ENCODE assay signal across 9 cellular contexts in genomic region chr2:127695491-127696472, GRCh38.
DNase-seq lines count a peak whose midpoint lies in the region; ATAC-seq and TF ChIP-seq lines count a peak whose summit lies in the region.
"Had no signal": no experiment of that assay in that cellular context is flagged by ENCODE, and none has a peak within 500 bp of the region (broad histone marks: within the 10 kb centered on the region; RNA-seq: fewer than 3 reads in every experiment).

No MANE protein-coding gene starts in this region.

- H3K4me3 ChIP-seq in DND-41 (ENCODE audit: low read depth in 1 of 2, low read length in 2 of 2), result no peak overlapping the region
- H3K4me3 ChIP-seq in brain microvascular endothelial cell (ENCODE audit: low read depth, low read length), result peak overlapping the region; percentile 29

- H3K27me3 ChIP-seq in DND-41 (ENCODE audit: insufficient read depth, low read length, poor library complexity), result no peaks in the 10 kb centered on the region
- no peaks in the 10 kb centered on the region for H3K27me3 ChIP-seq in brain microvascular endothelial cell (replicated peaks)

- peaks cover 9% of the 10 kb centered on the region for H3K9me3 ChIP-seq in DND-41 (ENCODE audit: insufficient read depth, low read length, severe bottlenecking)

- no peak overlapping the region for H3K4me2 ChIP-seq in DND-41 (ENCODE audit: insufficient read depth, low read length)
- H3K4me2 ChIP-seq: KMS-11 had no signal

- H3K36me3 ChIP-seq in DND-41 (ENCODE audit: insufficient read depth, low read length), result no peaks in the 10 kb centered on the region
- H3K36me3 ChIP-seq in brain microvascular endothelial cell (replicated peaks), result no peaks in the 10 kb centered on the region

- no peak overlapping the region for H2AFZ ChIP-seq in DND-41 (ENCODE audit: low read depth, low read length)

- H3K27ac ChIP-seq in DND-41 (ENCODE audit: low read length) (no peak overlapping the region), brain microvascular endothelial cell (no peak overlapping the region)
- H3K27ac ChIP-seq: KMS-11 had no signal

- DNase-seq in DND-41, result no peak
- peak; percentile 51 for DNase-seq in NCI-H82 treated with DMSO at 0.1 percent for 48 hours (lab: John Stamatoyannopoulos, UW; ENCODE audit: unreplicated experiment)
- DNase-seq in brain microvascular endothelial cell, result peak; percentile 34
- DNase-seq in inferior parietal cortex (ENCODE audit: extremely low spot score), result peak; percentile 47
- peak; percentile 51 for DNase-seq in stimulated activated CD4-positive, alpha-beta T cell treated with anti-CD3 and anti-CD28 coated beads, Interleukin-1b, Interleukin-23, amount 100 ng/mL, for 48 hours
- no peak for DNase-seq in NCI-H2029 (lab: John Stamatoyannopoulos, UW)
- no peak for DNase-seq in NCI-H146 treated with DMSO at 0.1 percent for 48 hours (lab: John Stamatoyannopoulos, UW; ENCODE audit: unreplicated experiment)

- peak; percentile 22 for TF ChIP-seq CTCF in DND-41 (IDR thresholded peaks at IDR 0.05; ENCODE audit: borderline replicate concordance, extremely low read depth, low read length, poor library complexity, severe bottlenecking)
- peak; percentile 65 for TF ChIP-seq CTCF in brain microvascular endothelial cell (IDR thresholded peaks at IDR 0.05; ENCODE audit: low read depth, low read length, missing control alignments)

- no peak overlapping the region for H3K9ac ChIP-seq in DND-41 (ENCODE audit: low read depth, low read length)
- H3K9ac ChIP-seq: KMS-11 had no signal

- H3K79me2 ChIP-seq in DND-41 (ENCODE audit: insufficient read depth, low read length), result peaks cover 3% of the 10 kb centered on the region

- H3K4me1 ChIP-seq in DND-41 (ENCODE audit: insufficient read depth, low read length), result peaks cover 8% of the 10 kb centered on the region

- no peaks in the 10 kb centered on the region for H4K20me1 ChIP-seq in DND-41 (ENCODE audit: insufficient read depth, low read length)

- in situ Hi-C loops in brain microvascular endothelial cell (cut with HindIII; ENCODE audit: low pct_ligation_motif_present, low sequenced_read_pairs), result no loop called here

- ATAC-seq in DND-41 (ENCODE audit: insufficient read depth, low read depth), result no peak
- no peak for ATAC-seq in GM18868 (IDR thresholded peaks at IDR 0.05; ENCODE audit: unreplicated experiment)

Comparison
In these comparisons a context has a peak if more than half of its experiments do, and no peak if none do; other contexts are left out.
1. DNase-seq: peak in NCI-H82 treated with DMSO at 0.1 percent for 48 hours (single experiment), brain microvascular endothelial cell (single experiment), inferior parietal cortex (single experiment) and stimulated activated CD4-positive, alpha-beta T cell treated with anti-CD3 and anti-CD28 coated beads, Interleukin-1b, Interleukin-23, amount 100 ng/mL, for 48 hours (single experiment); none in DND-41 (single experiment), NCI-H2029 (single experiment) and NCI-H146 treated with DMSO at 0.1 percent for 48 hours (single experiment).